19 cellular contexts compared by ENCODE assay signal in the genomic region with DNA sequence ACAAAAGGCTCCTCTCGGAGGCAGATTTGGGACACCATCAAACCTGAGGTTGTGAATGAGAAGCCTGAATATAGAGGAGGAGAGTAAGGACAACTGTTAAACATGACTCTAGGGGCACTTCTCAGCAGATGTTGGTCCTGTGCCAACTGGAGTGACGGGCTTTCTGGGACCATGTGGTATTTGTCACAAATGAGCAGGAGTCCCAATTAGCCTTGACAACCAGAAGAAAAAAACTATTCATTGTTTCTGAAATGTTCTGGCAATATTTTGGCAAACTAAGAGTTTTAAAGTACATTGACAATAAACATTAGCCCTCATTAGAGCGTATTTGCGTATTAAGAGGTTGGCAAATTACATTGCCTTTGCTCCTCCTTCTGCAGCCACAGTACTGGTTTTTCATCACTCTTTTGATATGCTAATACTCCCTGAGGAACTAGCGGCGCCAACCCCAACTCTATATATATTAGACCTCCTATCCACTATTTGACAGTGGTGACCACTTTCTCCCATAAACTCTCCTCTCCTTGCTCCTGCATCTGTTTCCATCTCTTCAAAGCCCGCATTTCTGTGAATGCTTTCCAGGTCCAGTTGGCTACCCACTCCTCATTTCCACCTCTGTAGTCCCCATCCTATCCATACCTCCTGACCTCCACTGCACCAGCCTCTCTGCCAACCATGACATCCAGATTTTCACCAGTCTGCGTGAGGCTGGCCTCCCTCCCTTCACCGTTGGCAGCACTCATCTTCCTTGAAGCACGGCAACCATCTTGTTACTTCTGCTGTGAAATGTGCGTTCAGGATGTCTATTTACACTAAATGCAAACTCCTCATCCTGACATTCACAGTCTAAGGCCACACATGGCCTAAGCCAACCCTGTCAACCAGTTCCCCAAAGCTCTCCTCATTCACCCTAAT.
A peak's percentile ranks its signal among the peaks of the same experiment; 100 is the strongest.
DNase-seq lines count a peak whose midpoint lies in the region; ATAC-seq and TF ChIP-seq lines count a peak whose summit lies in the region.
"Had no signal": no experiment of that assay in that cellular context is flagged by ENCODE, and none has a peak within 500 bp of the region (broad histone marks: within the 10 kb centered on the region; RNA-seq: fewer than 3 reads in every experiment).

No MANE protein-coding gene starts in this region.

- H3K9me2 ChIP-seq in SK-N-SH = no peaks in the 10 kb centered on the region

- H4K20me1 ChIP-seq in SK-N-SH (ENCODE audit: insufficient read depth) = no peaks in the 10 kb centered on the region

- no peak overlapping the region for H3K4me3 Mint-ChIP-seq in nephron progenitor cell
- H3K4me3 Mint-ChIP-seq: CD14-positive monocyte had no signal

- peak; percentile 17 to 99; a peak in 2 of 4 replicates for TF ChIP-seq EP300 in SK-N-SH (IDR thresholded peaks at IDR 0.05; ENCODE audit: borderline replicate concordance in 1 of 2, low read depth in 1 of 2, low read length in 1 of 2)

- H3K9me3 ChIP-seq in SK-N-SH = no peaks in the 10 kb centered on the region
- H3K9me3 ChIP-seq: Caco-2, SJSA1 had no signal

- peaks cover 10% of the 10 kb centered on the region for H3F3A ChIP-seq in SK-N-SH (replicated peaks; ENCODE audit: insufficient read depth)

- no peaks in the 10 kb centered on the region for H3K27me3 ChIP-seq in SK-N-SH (ENCODE audit: insufficient read depth)

- TF ChIP-seq CTCF in SK-N-SH (IDR thresholded peaks at IDR 0.05) (no peak), nephron progenitor cell (IDR thresholded peaks at IDR 0.05) (no peak)

- ATAC-seq in GM19467 (IDR thresholded peaks at IDR 0.05; ENCODE audit: unreplicated experiment) = no peak
- ATAC-seq: HCT116 had no signal

- no peaks in the 10 kb centered on the region for H3K27me3 Mint-ChIP-seq in nephron progenitor cell (ENCODE audit: low read depth, poor library complexity)

- WGBS in SK-N-SH (ENCODE audit: low lambda C conversion rate) = 63% methylated on average over 11 of the region's 11 CpGs

- POLR2A ChIA-PET in SK-N-SH (lab: Yijun Ruan, JAX) = no interaction called here

- no peak overlapping the region for H3K4me2 ChIP-seq in SK-N-SH

- peaks cover 11 to 43% of the 10 kb centered on the region in 2 experiments for H3K4me1 ChIP-seq in SK-N-SH (ENCODE audit: control insufficient read depth in 1 of 2, insufficient read depth in 2 of 2, low read depth in 1 of 2, low read length in 1 of 2)
- H3K4me1 ChIP-seq: SJSA1 had no signal

- no peak overlapping the region for H3K9ac ChIP-seq in SK-N-SH

- no peak overlapping the region; a peak in 1 of 4 replicates for H3K4me3 ChIP-seq in SK-N-SH (ENCODE audit: low read depth in 2 of 2, low read length in 1 of 2)
- H3K4me3 ChIP-seq: SJSA1 had no signal

- peak overlapping the region; percentile 1 for H3K27ac Mint-ChIP-seq in nephron progenitor cell

- H3K4me1 Mint-ChIP-seq in nephron progenitor cell = peaks cover 23% of the 10 kb centered on the region
- H3K4me1 Mint-ChIP-seq: CD14-positive monocyte had no signal

- H3K9me3 Mint-ChIP-seq in nephron progenitor cell = no peaks in the 10 kb centered on the region

- peak overlapping the region; percentile 8 to 95; a peak in 3 of 4 replicates for H3K27ac ChIP-seq in SK-N-SH (ENCODE audit: low read depth in 2 of 2, low read length in 1 of 2)
- H3K27ac ChIP-seq: RWPE1, SJSA1 had no signal

- peak; percentile 22; the same call in 1 of the 2 replicates for TF ChIP-seq RAD21 in SK-N-SH (IDR thresholded peaks at IDR 0.05; ENCODE audit: low read length)

- H3K36me3 Mint-ChIP-seq in nephron progenitor cell (ENCODE audit: low read depth) = no peaks in the 10 kb centered on the region
- H3K36me3 Mint-ChIP-seq: CD14-positive monocyte had no signal

- no peaks in the 10 kb centered on the region for H3K36me3 ChIP-seq in SK-N-SH (replicated peaks in 1 of 2; ENCODE audit: control insufficient read depth in 1 of 2, insufficient read depth in 2 of 2, low read length in 1 of 2)
- H3K36me3 ChIP-seq: SJSA1 had no signal

- CTCF ChIA-PET in SK-N-SH (lab: Yijun Ruan, JAX) = no interaction called here

- H3K79me2 ChIP-seq in SK-N-SH (ENCODE audit: insufficient read depth) = no peaks in the 10 kb centered on the region

- no peak overlapping the region for H2AFZ ChIP-seq in SK-N-SH (ENCODE audit: low read depth)

- DNase-seq in NCI-H748 (lab: John Stamatoyannopoulos, UW; ENCODE audit: unreplicated experiment) = peak; percentile 50
- DNase-seq in NCI-H748 treated with DMSO at 0.1 percent for 48 hours (lab: John Stamatoyannopoulos, UW) = no peak
- peak; percentile 93 for DNase-seq in NCI-H1105 treated with DMSO at 0.1 percent for 48 hours (lab: John Stamatoyannopoulos, UW)
- DNase-seq in SK-N-SH = peak; percentile 60
- no peak for DNase-seq in nephron progenitor cell
- DNase-seq in dedifferentiated amniotic fluid mesenchymal stem cell (ENCODE audit: extremely low spot score) = no peak
- no peak for DNase-seq in NCI-H345 (lab: John Stamatoyannopoulos, UW)
- DNase-seq: Caco-2, DMS53, KBM-7, MV-4-11, NCI-H1694, NCI-H510A treated with DMSO at 0.1 percent for 48 hours, T-helper 1 cell had no signal

TF ChIP-seq in SK-N-SH, 30 proteins besides CTCF, POLR2A, EP300 and RAD21 (continues in another document):
- TF ChIP-seq YY1 (IDR thresholded peaks at IDR 0.05; ENCODE audit: low read depth) = no peak
- TF ChIP-seq, protein P1, sequence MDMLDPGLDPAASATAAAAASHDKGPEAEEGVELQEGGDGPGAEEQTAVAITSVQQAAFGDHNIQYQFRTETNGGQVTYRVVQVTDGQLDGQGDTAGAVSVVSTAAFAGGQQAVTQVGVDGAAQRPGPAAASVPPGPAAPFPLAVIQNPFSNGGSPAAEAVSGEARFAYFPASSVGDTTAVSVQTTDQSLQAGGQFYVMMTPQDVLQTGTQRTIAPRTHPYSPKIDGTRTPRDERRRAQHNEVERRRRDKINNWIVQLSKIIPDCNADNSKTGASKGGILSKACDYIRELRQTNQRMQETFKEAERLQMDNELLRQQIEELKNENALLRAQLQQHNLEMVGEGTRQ (IDR thresholded peaks at IDR 0.05; ENCODE audit: borderline replicate concordance, low read depth, low read length) = no peak
- no peak for TF ChIP-seq EZH2phosphoT487 (IDR thresholded peaks at IDR 0.05; ENCODE audit: borderline replicate concordance, low read depth)
- no peak for TF ChIP-seq FOXM1 (IDR thresholded peaks at IDR 0.05; ENCODE audit: low read depth)
- TF ChIP-seq, protein P2, sequence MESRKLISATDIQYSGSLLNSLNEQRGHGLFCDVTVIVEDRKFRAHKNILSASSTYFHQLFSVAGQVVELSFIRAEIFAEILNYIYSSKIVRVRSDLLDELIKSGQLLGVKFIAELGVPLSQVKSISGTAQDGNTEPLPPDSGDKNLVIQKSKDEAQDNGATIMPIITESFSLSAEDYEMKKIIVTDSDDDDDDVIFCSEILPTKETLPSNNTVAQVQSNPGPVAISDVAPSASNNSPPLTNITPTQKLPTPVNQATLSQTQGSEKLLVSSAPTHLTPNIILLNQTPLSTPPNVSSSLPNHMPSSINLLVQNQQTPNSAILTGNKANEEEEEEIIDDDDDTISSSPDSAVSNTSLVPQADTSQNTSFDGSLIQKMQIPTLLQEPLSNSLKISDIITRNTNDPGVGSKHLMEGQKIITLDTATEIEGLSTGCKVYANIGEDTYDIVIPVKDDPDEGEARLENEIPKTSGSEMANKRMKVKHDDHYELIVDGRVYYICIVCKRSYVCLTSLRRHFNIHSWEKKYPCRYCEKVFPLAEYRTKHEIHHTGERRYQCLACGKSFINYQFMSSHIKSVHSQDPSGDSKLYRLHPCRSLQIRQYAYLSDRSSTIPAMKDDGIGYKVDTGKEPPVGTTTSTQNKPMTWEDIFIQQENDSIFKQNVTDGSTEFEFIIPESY (IDR thresholded peaks at IDR 0.05; ENCODE audit: borderline replicate concordance, low read depth) = no peak
- no peak for TF ChIP-seq POLR2AphosphoS5 (IDR thresholded peaks at IDR 0.05; ENCODE audit: low read depth, low read length)
- TF ChIP-seq RCOR1 (IDR thresholded peaks at IDR 0.05; ENCODE audit: low read length) = peak; percentile 91
- TF ChIP-seq, protein P3, sequence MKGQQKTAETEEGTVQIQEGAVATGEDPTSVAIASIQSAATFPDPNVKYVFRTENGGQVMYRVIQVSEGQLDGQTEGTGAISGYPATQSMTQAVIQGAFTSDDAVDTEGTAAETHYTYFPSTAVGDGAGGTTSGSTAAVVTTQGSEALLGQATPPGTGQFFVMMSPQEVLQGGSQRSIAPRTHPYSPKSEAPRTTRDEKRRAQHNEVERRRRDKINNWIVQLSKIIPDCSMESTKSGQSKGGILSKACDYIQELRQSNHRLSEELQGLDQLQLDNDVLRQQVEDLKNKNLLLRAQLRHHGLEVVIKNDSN (IDR thresholded peaks at IDR 0.05; ENCODE audit: borderline replicate concordance, low read depth) = no peak
- TF ChIP-seq ELF1 (IDR thresholded peaks at IDR 0.05) = no peak
- no peak for TF ChIP-seq NRF1 (IDR thresholded peaks at IDR 0.05; ENCODE audit: low read depth, low read length)
- no peak for TF ChIP-seq SIN3A (IDR thresholded peaks at IDR 0.05; ENCODE audit: borderline replicate concordance, low read depth, low read length)
- no peak for TF ChIP-seq RFX5 (IDR thresholded peaks at IDR 0.05; ENCODE audit: low read length)
- TF ChIP-seq, protein P4, sequence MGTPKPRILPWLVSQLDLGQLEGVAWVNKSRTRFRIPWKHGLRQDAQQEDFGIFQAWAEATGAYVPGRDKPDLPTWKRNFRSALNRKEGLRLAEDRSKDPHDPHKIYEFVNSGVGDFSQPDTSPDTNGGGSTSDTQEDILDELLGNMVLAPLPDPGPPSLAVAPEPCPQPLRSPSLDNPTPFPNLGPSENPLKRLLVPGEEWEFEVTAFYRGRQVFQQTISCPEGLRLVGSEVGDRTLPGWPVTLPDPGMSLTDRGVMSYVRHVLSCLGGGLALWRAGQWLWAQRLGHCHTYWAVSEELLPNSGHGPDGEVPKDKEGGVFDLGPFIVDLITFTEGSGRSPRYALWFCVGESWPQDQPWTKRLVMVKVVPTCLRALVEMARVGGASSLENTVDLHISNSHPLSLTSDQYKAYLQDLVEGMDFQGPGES (IDR thresholded peaks at IDR 0.05; ENCODE audit: low read depth, low read length) = no peak
- TF ChIP-seq, protein P5, sequence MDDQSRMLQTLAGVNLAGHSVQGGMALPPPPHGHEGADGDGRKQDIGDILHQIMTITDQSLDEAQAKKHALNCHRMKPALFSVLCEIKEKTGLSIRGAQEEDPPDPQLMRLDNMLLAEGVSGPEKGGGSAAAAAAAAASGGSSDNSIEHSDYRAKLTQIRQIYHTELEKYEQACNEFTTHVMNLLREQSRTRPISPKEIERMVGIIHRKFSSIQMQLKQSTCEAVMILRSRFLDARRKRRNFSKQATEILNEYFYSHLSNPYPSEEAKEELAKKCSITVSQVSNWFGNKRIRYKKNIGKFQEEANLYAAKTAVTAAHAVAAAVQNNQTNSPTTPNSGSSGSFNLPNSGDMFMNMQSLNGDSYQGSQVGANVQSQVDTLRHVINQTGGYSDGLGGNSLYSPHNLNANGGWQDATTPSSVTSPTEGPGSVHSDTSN (IDR thresholded peaks at IDR 0.05) = peak; percentile 54; the same call in 1 of the 2 replicates
- no peak for TF ChIP-seq JUND (IDR thresholded peaks at IDR 0.05)
- no peak for TF ChIP-seq RXRA (IDR thresholded peaks at IDR 0.05; ENCODE audit: borderline replicate concordance, low read depth)
- TF ChIP-seq FOSL2 (IDR thresholded peaks at IDR 0.05; ENCODE audit: borderline replicate concordance, low read depth) = no peak

Comparison
In these comparisons a context has a peak if more than half of its experiments do, and no peak if none do; other contexts are left out.
1. DNase-seq: peak in NCI-H748 (single experiment), NCI-H1105 treated with DMSO at 0.1 percent for 48 hours (single experiment) and SK-N-SH (single experiment); none in NCI-H748 treated with DMSO at 0.1 percent for 48 hours (single experiment), nephron progenitor cell (single experiment), dedifferentiated amniotic fluid mesenchymal stem cell (single experiment) and NCI-H345 (single experiment).